In the genomic region with DNA sequence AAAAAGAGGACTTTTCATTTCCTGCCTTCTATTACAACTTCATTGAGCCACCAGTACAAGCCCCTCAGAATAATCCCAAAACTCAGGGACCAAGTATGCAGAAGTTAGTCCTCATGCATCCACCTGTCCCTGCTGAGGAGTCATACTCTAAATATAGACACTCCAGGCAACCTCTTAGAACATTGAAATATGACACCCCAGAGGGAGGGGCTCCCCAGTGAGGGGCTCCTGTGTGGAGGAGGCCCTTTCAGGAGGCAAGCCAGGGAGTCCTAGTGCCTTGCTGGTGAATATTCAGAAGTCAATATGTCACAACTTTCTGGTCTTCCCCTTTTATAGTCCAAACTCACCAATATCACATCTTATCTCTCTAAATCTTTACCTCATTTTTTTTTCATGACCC, we compare ENCODE assay signal across 11 cellular contexts. TPM values are rescaled to one million over a fixed set of nuclear protein-coding genes. Genes with fewer than 3 reads are reported as not detected.
DNase-seq lines count a peak whose midpoint lies in the region; ATAC-seq lines count a peak whose summit lies in the region.
"Had no signal": no experiment of that assay in that cellular context is flagged by ENCODE, and none has a peak within 500 bp of the region (broad histone marks: within the 10 kb centered on the region; RNA-seq: fewer than 3 reads in every experiment).

No MANE protein-coding gene starts in this region.

- H3K36me3 ChIP-seq in SJCRH30, result 0 out of 2 replicates have a peak, but pooled peaks cover 4% of the 10 kb centered on the region
- H3K36me3 ChIP-seq: tibial nerve had no signal

- peaks cover 31% of the 10 kb centered on the region for H3K4me1 ChIP-seq in SJCRH30

- peak overlapping the region; percentile 8; the same call in 1 of the 2 replicates for H3K27ac ChIP-seq in SJCRH30
- H3K27ac ChIP-seq: tibial nerve had no signal

- peak; percentile 41 to 58 for DNase-seq in NCI-H526 (lab: John Stamatoyannopoulos, UW)
- DNase-seq in NCI-H526 treated with DMSO at 0.1 percent for 48 hours (lab: John Stamatoyannopoulos, UW), result no peak
- DNase-seq in NAMALWA (ENCODE audit: low spot score), result peak; percentile 13
- DNase-seq in SJCRH30, result peak; percentile 78 to 86
- DNase-seq in myocyte (ENCODE audit: low read depth), result peak; percentile 87
- DNase-seq in ecto neural progenitor cell (ENCODE audit: low spot score), result no peak
- no peak for DNase-seq in cortex of kidney (lab: John Stamatoyannopoulos, UW)
- DNase-seq: effector memory CD8-positive, alpha-beta T cell had no signal

- H3K27me3 ChIP-seq in SJCRH30, result no peaks in the 10 kb centered on the region

- no peak for ATAC-seq in HG02970 (IDR thresholded peaks at IDR 0.05; ENCODE audit: low FRiP score, unreplicated experiment)
- ATAC-seq: effector memory CD8-positive, alpha-beta T cell had no signal

- H3K4me3 ChIP-seq in SJCRH30, result no peak overlapping the region
- H3K4me3 ChIP-seq: lung, tibial nerve had no signal

- no peaks in the 10 kb centered on the region for H3K9me3 ChIP-seq in SJCRH30 (replicated peaks)
- H3K9me3 ChIP-seq: tibial nerve had no signal

RNA-seq across cellular contexts. Expression of gene ARMCX6, which starts 1.5 kb away (rescaled TPM):
- 45.4 and 48.2 TPM in 2 replicates for total RNA-seq in SJCRH30 (2014; rRNA removed; shearing (Covaris generic))
- total RNA-seq in myocyte, result 53.5 and 66.8 TPM in 2 replicates
- polyA plus RNA-seq in myocyte (2012), result 92.2 TPM

RNA-seq across cellular contexts. Expression of gene ARMCX3, which starts 3.6 kb away (rescaled TPM):
- total RNA-seq in SJCRH30 (2014; rRNA removed; shearing (Covaris generic)), result 54.7 and 58.3 TPM in 2 replicates
- 97.5 and 116 TPM in 2 replicates for total RNA-seq in myocyte
- polyA plus RNA-seq in myocyte (2012), result 103 TPM

RNA-seq across cellular contexts. Expression of gene ARMCX2, which starts 40.3 kb away (rescaled TPM):
- 164 and 172 TPM in 2 replicates for total RNA-seq in SJCRH30 (2014; rRNA removed; shearing (Covaris generic))
- 158 and 192 TPM in 2 replicates for total RNA-seq in myocyte
- 142 TPM for polyA plus RNA-seq in myocyte (2012)

Comparison
In these comparisons a context has a peak if more than half of its experiments do, and no peak if none do; other contexts are left out.
1. DNase-seq: peak in NCI-H526 (2 of 2), NAMALWA (single experiment), SJCRH30 (2 of 2) and myocyte (single experiment); none in NCI-H526 treated with DMSO at 0.1 percent for 48 hours (single experiment), ecto neural progenitor cell (single experiment) and cortex of kidney (single experiment).